ENCODE assay signal across 1 cellular context in the genomic region with DNA sequence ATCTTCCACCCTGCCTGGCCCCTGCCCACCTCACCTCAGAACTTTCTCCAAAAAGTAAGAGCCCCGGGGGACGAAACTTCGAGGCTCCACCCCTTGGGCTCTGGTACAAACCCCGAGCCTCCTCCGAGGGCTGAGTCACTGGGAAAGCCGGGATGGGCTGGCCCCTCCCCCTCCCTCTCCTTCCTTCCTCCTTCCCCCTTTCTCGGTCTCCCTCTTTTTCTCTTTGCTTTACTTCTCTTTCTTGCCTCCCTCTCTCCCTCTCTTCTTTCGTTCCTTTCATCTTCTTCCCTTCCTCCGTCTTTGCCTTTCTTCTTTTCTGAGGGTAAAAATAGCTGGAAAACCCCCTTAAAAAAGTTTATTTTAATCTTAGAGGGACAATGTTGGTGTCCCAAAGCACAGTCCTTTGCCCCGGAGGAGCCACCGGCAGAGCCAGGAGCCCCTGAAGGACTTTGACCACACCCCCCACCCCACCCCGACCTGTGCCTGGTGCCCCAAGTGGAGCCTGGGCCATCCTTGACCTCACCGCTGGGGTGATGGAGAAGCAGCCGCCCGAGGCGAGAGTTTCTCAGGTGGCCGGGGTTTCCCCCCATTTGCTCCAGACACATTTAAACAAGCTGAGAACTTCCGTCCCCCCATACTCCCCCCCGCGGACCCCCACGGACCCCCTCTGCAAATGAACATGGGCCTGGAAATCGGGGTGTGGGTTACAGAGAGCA.
TF ChIP-seq lines count a peak whose summit lies in the region.

No MANE protein-coding gene starts in this region.

TF ChIP-seq in K562, 482 proteins besides CTCF, POLR2A, EP300 and RAD21:
- TF ChIP-seq HDAC2 (IDR thresholded peaks at IDR 0.05) (0 out of 2 replicates have a peak, but pooled peaks have one; percentile 33), SIN3A (IDR thresholded peaks at IDR 0.05; ENCODE audit: borderline replicate concordance in 2 of 2, control insufficient read depth in 1 of 2, low read depth in 2 of 2, low read length in 2 of 2) (no peak), SP2 (IDR thresholded peaks at IDR 0.05; ENCODE audit: extremely low read depth, low read depth, low read length, poor library complexity, severe bottlenecking) (no peak), HDAC1 (IDR thresholded peaks at IDR 0.05) (0 out of 4 replicates have a peak, but pooled peaks of 1 of the 2 experiments have one; percentile 17), FOSL1 (tag; conservative IDR thresholded peaks at IDR 0.05) (peak; percentile 82), MTA1 (IDR thresholded peaks at IDR 0.05; ENCODE audit: borderline replicate concordance) (peak; percentile 89), ZFP1 (CRISPR knock-in tag; IDR thresholded peaks at IDR 0.05) (no peak), LEF1 (IDR thresholded peaks at IDR 0.05) (peak; percentile 67; the same call in 1 of the 2 replicates), MAZ (CRISPR knock-in tag; conservative IDR thresholded peaks at IDR 0.05 in 1 of 2, IDR thresholded peaks at IDR 0.05 in 1 of 2) (peak in 1 of 2 experiments; percentile 48; a peak in 1 of 4 replicates), NFE2 (IDR thresholded peaks at IDR 0.05; ENCODE audit: low read depth) (peak; percentile 43; the same call in 1 of the 2 replicates), EZH2 (IDR thresholded peaks at IDR 0.05; ENCODE audit: borderline replicate concordance, low read depth, low read length) (no peak), RFX5 (IDR thresholded peaks at IDR 0.05; ENCODE audit: low read depth, low read length) (no peak), SMARCA4 (IDR thresholded peaks at IDR 0.05) (peak; percentile 50; the same call in 1 of the 2 replicates), ARID1B (IDR thresholded peaks at IDR 0.05) (peak; percentile 46; the same call in 1 of the 2 replicates), ZNF165 (CRISPR knock-in tag; IDR thresholded peaks at IDR 0.05; ENCODE audit: borderline replicate concordance) (no peak), JUN (IDR thresholded peaks at IDR 0.05; ENCODE audit: borderline replicate concordance, low read depth, low read length) (0 out of 2 replicates have a peak, but pooled peaks have one; percentile 43), JUN (CRISPR knock-in tag; IDR thresholded peaks at IDR 0.05; ENCODE audit: borderline replicate concordance) (no peak), LCOR (CRISPR knock-in tag; IDR thresholded peaks at IDR 0.05) (no peak), SMARCE1 (IDR thresholded peaks at IDR 0.05) (peak; percentile 57; the same call in 1 of the 2 replicates), FOXK2 (conservative IDR thresholded peaks at IDR 0.05 in 1 of 2, IDR thresholded peaks at IDR 0.05 in 1 of 2; ENCODE audit: low read depth in 2 of 2) (no peak), RCOR1 (IDR thresholded peaks at IDR 0.05; ENCODE audit: borderline replicate concordance in 1 of 2, low read depth in 2 of 2, low read length in 2 of 2) (peak in 1 of 2 experiments; percentile 45; a peak in 1 of 4 replicates), SREBF2 (CRISPR knock-in tag; IDR thresholded peaks at IDR 0.05) (no peak), DPF2 (IDR thresholded peaks at IDR 0.05) (0 out of 2 replicates have a peak, but pooled peaks have one; percentile 26), HMG20A (CRISPR knock-in tag; conservative IDR thresholded peaks at IDR 0.05) (no peak), NBN (IDR thresholded peaks at IDR 0.05; ENCODE audit: low read depth) (peak; percentile 53; the same call in 1 of the 2 replicates), ZNF3 (CRISPR knock-in tag; IDR thresholded peaks at IDR 0.05) (no peak), ZNF445 (CRISPR knock-in tag; IDR thresholded peaks at IDR 0.05; ENCODE audit: low read depth) (no peak), JUND (IDR thresholded peaks at IDR 0.05; ENCODE audit: borderline replicate concordance, low read depth, low read length) (peak; percentile 83), JUND (tag; IDR thresholded peaks at IDR 0.05; ENCODE audit: borderline replicate concordance, low read depth, low read length) (peak; percentile 66; the same call in 1 of the 3 replicates)
- TF ChIP-seq, protein P1, sequence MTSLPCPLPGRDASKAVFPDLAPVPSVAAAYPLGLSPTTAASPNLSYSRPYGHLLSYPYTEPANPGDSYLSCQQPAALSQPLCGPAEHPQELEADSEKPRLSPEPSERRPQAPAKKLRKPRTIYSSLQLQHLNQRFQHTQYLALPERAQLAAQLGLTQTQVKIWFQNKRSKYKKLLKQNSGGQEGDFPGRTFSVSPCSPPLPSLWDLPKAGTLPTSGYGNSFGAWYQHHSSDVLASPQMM (CRISPR knock-in tag; IDR thresholded peaks at IDR 0.05), result no peak
- TF ChIP-seq, protein P2, sequence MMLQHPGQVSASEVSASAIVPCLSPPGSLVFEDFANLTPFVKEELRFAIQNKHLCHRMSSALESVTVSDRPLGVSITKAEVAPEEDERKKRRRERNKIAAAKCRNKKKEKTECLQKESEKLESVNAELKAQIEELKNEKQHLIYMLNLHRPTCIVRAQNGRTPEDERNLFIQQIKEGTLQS (IDR thresholded peaks at IDR 0.05), result peak; percentile 45; the same call in 1 of the 2 replicates
- TF ChIP-seq, protein P2 (CRISPR knock-in tag; conservative IDR thresholded peaks at IDR 0.05), result no peak
- TF ChIP-seq, protein P3, sequence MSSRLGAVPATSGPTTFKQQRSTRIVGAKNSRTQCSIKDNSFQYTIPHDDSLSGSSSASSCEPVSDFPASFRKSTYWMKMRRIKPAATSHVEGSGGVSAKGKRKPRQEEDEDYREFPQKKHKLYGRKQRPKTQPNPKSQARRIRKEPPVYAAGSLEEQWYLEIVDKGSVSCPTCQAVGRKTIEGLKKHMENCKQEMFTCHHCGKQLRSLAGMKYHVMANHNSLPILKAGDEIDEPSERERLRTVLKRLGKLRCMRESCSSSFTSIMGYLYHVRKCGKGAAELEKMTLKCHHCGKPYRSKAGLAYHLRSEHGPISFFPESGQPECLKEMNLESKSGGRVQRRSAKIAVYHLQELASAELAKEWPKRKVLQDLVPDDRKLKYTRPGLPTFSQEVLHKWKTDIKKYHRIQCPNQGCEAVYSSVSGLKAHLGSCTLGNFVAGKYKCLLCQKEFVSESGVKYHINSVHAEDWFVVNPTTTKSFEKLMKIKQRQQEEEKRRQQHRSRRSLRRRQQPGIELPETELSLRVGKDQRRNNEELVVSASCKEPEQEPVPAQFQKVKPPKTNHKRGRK (tag; IDR thresholded peaks at IDR 0.05), result peak; percentile 72
- TF ChIP-seq, protein P4, sequence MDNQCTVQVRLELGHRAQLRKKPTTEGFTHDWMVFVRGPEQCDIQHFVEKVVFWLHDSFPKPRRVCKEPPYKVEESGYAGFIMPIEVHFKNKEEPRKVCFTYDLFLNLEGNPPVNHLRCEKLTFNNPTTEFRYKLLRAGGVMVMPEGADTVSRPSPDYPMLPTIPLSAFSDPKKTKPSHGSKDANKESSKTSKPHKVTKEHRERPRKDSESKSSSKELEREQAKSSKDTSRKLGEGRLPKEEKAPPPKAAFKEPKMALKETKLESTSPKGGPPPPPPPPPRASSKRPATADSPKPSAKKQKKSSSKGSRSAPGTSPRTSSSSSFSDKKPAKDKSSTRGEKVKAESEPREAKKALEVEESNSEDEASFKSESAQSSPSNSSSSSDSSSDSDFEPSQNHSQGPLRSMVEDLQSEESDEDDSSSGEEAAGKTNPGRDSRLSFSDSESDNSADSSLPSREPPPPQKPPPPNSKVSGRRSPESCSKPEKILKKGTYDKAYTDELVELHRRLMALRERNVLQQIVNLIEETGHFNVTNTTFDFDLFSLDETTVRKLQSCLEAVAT (IDR thresholded peaks at IDR 0.05), result 0 out of 4 replicates have a peak, but pooled peaks of 1 of the 2 experiments have one; percentile 34
- TF ChIP-seq, protein P5, sequence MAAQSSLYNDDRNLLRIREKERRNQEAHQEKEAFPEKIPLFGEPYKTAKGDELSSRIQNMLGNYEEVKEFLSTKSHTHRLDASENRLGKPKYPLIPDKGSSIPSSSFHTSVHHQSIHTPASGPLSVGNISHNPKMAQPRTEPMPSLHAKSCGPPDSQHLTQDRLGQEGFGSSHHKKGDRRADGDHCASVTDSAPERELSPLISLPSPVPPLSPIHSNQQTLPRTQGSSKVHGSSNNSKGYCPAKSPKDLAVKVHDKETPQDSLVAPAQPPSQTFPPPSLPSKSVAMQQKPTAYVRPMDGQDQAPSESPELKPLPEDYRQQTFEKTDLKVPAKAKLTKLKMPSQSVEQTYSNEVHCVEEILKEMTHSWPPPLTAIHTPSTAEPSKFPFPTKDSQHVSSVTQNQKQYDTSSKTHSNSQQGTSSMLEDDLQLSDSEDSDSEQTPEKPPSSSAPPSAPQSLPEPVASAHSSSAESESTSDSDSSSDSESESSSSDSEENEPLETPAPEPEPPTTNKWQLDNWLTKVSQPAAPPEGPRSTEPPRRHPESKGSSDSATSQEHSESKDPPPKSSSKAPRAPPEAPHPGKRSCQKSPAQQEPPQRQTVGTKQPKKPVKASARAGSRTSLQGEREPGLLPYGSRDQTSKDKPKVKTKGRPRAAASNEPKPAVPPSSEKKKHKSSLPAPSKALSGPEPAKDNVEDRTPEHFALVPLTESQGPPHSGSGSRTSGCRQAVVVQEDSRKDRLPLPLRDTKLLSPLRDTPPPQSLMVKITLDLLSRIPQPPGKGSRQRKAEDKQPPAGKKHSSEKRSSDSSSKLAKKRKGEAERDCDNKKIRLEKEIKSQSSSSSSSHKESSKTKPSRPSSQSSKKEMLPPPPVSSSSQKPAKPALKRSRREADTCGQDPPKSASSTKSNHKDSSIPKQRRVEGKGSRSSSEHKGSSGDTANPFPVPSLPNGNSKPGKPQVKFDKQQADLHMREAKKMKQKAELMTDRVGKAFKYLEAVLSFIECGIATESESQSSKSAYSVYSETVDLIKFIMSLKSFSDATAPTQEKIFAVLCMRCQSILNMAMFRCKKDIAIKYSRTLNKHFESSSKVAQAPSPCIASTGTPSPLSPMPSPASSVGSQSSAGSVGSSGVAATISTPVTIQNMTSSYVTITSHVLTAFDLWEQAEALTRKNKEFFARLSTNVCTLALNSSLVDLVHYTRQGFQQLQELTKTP (IDR thresholded peaks at IDR 0.05; ENCODE audit: low read depth in 1 of 2, partially characterized antibody in 2 of 2), result peak in 1 of 2 experiments; percentile 68
- TF ChIP-seq, protein P6, sequence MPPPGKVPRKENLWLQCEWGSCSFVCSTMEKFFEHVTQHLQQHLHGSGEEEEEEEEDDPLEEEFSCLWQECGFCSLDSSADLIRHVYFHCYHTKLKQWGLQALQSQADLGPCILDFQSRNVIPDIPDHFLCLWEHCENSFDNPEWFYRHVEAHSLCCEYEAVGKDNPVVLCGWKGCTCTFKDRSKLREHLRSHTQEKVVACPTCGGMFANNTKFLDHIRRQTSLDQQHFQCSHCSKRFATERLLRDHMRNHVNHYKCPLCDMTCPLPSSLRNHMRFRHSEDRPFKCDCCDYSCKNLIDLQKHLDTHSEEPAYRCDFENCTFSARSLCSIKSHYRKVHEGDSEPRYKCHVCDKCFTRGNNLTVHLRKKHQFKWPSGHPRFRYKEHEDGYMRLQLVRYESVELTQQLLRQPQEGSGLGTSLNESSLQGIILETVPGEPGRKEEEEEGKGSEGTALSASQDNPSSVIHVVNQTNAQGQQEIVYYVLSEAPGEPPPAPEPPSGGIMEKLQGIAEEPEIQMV (tag; conservative IDR thresholded peaks at IDR 0.05; ENCODE audit: low read depth), result 0 out of 2 replicates have a peak, but pooled peaks have one; percentile 57
- TF ChIP-seq, protein P7, sequence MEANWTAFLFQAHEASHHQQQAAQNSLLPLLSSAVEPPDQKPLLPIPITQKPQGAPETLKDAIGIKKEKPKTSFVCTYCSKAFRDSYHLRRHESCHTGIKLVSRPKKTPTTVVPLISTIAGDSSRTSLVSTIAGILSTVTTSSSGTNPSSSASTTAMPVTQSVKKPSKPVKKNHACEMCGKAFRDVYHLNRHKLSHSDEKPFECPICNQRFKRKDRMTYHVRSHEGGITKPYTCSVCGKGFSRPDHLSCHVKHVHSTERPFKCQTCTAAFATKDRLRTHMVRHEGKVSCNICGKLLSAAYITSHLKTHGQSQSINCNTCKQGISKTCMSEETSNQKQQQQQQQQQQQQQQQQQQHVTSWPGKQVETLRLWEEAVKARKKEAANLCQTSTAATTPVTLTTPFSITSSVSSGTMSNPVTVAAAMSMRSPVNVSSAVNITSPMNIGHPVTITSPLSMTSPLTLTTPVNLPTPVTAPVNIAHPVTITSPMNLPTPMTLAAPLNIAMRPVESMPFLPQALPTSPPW (CRISPR knock-in tag; IDR thresholded peaks at IDR 0.05), result peak; percentile 67
